ENCODE assay signal across 23 cellular contexts in the genomic region with DNA sequence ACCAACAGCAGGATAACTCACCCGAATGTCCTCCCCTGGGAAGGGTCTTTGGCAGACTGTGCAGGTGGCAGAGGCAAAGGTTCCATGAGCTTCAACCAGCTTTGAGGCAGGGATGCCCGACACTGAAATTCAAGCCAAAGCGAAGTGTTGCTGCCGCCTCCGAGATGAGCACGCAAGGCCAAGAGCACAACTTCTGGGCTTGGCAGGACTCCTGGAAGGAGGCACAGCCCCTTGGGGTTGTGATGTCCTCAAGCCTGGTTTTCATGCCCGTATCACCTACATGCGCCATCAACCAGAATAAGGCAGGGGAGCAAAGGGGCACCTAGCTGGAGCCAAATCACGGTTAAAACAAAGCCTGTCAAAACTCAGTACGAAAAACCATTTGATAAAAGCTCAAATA. TPM values are rescaled to one million over a fixed set of nuclear protein-coding genes. Genes with fewer than 3 reads are reported as not detected.
DNase-seq lines count a peak whose midpoint lies in the region; FAIRE-seq and TF ChIP-seq lines count a peak whose summit lies in the region.
"Had no signal": no experiment of that assay in that cellular context is flagged by ENCODE, and none has a peak within 500 bp of the region (broad histone marks: within the 10 kb centered on the region; RNA-seq: fewer than 3 reads in every experiment).

No MANE protein-coding gene starts in this region.

- intact Hi-C loops in kidney (cut with DNase I) = no loop called here
- intact Hi-C loops in ovary (cut with DNase I) = loop anchor here in 1 of 4 donors (10.0 kb wide), 1 partner anchor 74 kb away; the partner anchor contains the start of gene IFITM2
- intact Hi-C loops in CD4-positive, alpha-beta memory T cell (cut with micrococcal nuclease) = no loop called here

- peak; percentile 30 for DNase-seq in activated effector memory CD4-positive, alpha-beta T cell treated with anti-CD3 and anti-CD28 coated beads, Interleukin-2, amount 50 U/mL, for 16 hours
- DNase-seq in activated effector memory CD4-positive, alpha-beta T cell treated with Interleukin-2 at 50 U/mL for 16 hours = no peak
- peak; percentile 58 for DNase-seq in kidney
- no peak for DNase-seq in nephron progenitor cell
- DNase-seq in substantia nigra (lab: John Stamatoyannopoulos, UW) = no peak
- DNase-seq in ovary = no peak
- DNase-seq in CD4-positive, alpha-beta memory T cell = no peak
- DNase-seq: ACHN; BE2C; C1 segment of cervical spinal cord; Caco-2; CD4-positive, CD25-positive, alpha-beta regulatory T cell; DMS79; GDM1; HCEC 1CT had no signal

- H3K36me3 ChIP-seq in kidney (ENCODE audit: control insufficient read depth in 1 of 2, insufficient read depth in 2 of 2, low read length in 2 of 2) (peaks cover 5 to 9% of the 10 kb centered on the region in 2 donors), ovary (no peaks in the 10 kb centered on the region)
- no peaks in the 10 kb centered on the region for H3K36me3 ChIP-seq in CD4-positive, alpha-beta memory T cell (ENCODE audit: insufficient read depth, low read length)
- H3K36me3 ChIP-seq: BE2C had no signal

- no peaks in the 10 kb centered on the region for H3K27me3 ChIP-seq in ovary
- no peaks in the 10 kb centered on the region for H3K27me3 ChIP-seq in CD4-positive, alpha-beta memory T cell (ENCODE audit: insufficient read depth, low read length)
- H3K27me3 ChIP-seq: BE2C had no signal

- peaks cover 3 to 4% of the 10 kb centered on the region in 2 donors for H3K4me1 ChIP-seq in kidney (ENCODE audit: control insufficient read depth in 1 of 2, insufficient read depth in 1 of 2, low read depth in 1 of 2, low read length in 2 of 2)
- H3K4me1 ChIP-seq in ovary (ENCODE audit: insufficient read depth) = peaks cover 4% of the 10 kb centered on the region
- peaks cover 4% of the 10 kb centered on the region for H3K4me1 ChIP-seq in CD4-positive, alpha-beta memory T cell (ENCODE audit: insufficient read depth, low read length)
- H3K4me1 ChIP-seq: BE2C, Caco-2 had no signal

- FAIRE-seq in kidney (lab: Jason Lieb, UNC) = no peak
- FAIRE-seq: A204.1, D721Med, GM12892, GM18507, H54 had no signal

- H3K27me3 Mint-ChIP-seq in nephron progenitor cell (ENCODE audit: low read depth, poor library complexity) = no peaks in the 10 kb centered on the region
- no peaks in the 10 kb centered on the region for H3K27me3 Mint-ChIP-seq in CD4-positive, alpha-beta memory T cell
- H3K27me3 Mint-ChIP-seq: CD4-positive, CD25-positive, alpha-beta regulatory T cell had no signal

- POLR2A ChIA-PET in CD4-positive, alpha-beta memory T cell (lab: Charles Lee; ENCODE audit: partially characterized antibody) = no interaction called here

- CTCF ChIA-PET in CD4-positive, alpha-beta memory T cell (lab: Charles Lee; ENCODE audit: partially characterized antibody) = interaction anchor here (0.6 to 1.6 kb wide), 3 partner anchors 14 to 133 kb away, joined by 3 to 4 read pairs (median 3); no protein-coding TSS in a partner anchor

- TF ChIP-seq POLR2A in ovary (IDR thresholded peaks at IDR 0.05) = no peak

- H3K4me1 Mint-ChIP-seq in nephron progenitor cell = peaks cover 9% of the 10 kb centered on the region
- peaks cover 7 to 19% (median 12%) of the 10 kb centered on the region in 4 donors for H3K4me1 Mint-ChIP-seq in CD4-positive, alpha-beta memory T cell

- TF ChIP-seq CTCF in kidney (IDR thresholded peaks at IDR 0.05; ENCODE audit: borderline replicate concordance, extremely low read depth, insufficient read depth) = no peak
- TF ChIP-seq CTCF in nephron progenitor cell (IDR thresholded peaks at IDR 0.05) = no peak
- TF ChIP-seq CTCF in ovary (IDR thresholded peaks at IDR 0.05) = no peak

- H3K4me3 Mint-ChIP-seq in nephron progenitor cell = no peak overlapping the region
- no peak overlapping the region for H3K4me3 Mint-ChIP-seq in CD4-positive, alpha-beta memory T cell
- H3K4me3 Mint-ChIP-seq: GM23338 had no signal

- no peak overlapping the region for H3K9ac ChIP-seq in kidney (ENCODE audit: low read length in 2 of 2)

- no peaks in the 10 kb centered on the region for H3K9me3 ChIP-seq in kidney (ENCODE audit: control insufficient read depth in 1 of 2, low read length in 2 of 2)
- no peaks in the 10 kb centered on the region for H3K9me3 ChIP-seq in ovary
- H3K9me3 ChIP-seq in CD4-positive, alpha-beta memory T cell (ENCODE audit: control insufficient read depth in 1 of 2, low read length in 2 of 2) = no peaks in the 10 kb centered on the region
- H3K9me3 ChIP-seq: BE2C, Caco-2 had no signal

- H3K27ac Mint-ChIP-seq in nephron progenitor cell = peak overlapping the region; percentile 48
- H3K27ac Mint-ChIP-seq in CD4-positive, alpha-beta memory T cell = peak overlapping the region in 2 of 7 donors; percentile 41 to 63
- H3K27ac Mint-ChIP-seq: GM23338 had no signal

- peaks cover 33% of the 10 kb centered on the region for H3K36me3 Mint-ChIP-seq in nephron progenitor cell (ENCODE audit: low read depth)
- peaks cover 10 to 16% of the 10 kb centered on the region in 2 donors for H3K36me3 Mint-ChIP-seq in CD4-positive, alpha-beta memory T cell

- no peaks in the 10 kb centered on the region for H3K9me3 Mint-ChIP-seq in nephron progenitor cell
- H3K9me3 Mint-ChIP-seq in CD4-positive, alpha-beta memory T cell = no peaks in the 10 kb centered on the region
- H3K9me3 Mint-ChIP-seq: CD4-positive, CD25-positive, alpha-beta regulatory T cell; GM23338 had no signal

- H3K27ac ChIP-seq in kidney (ENCODE audit: low read depth in 2 of 2, low read length in 2 of 2) = no peak overlapping the region
- no peak overlapping the region for H3K27ac ChIP-seq in substantia nigra (ENCODE audit: low read depth, low read length, poor library complexity, severe bottlenecking)
- no peak overlapping the region for H3K27ac ChIP-seq in ovary
- H3K27ac ChIP-seq in CD4-positive, alpha-beta memory T cell (ENCODE audit: low read depth, low read length) = no peak overlapping the region

- H3K4me3 ChIP-seq in kidney (ENCODE audit: low read length in 2 of 2) (no peak overlapping the region), ovary (no peak overlapping the region)
- no peak overlapping the region for H3K4me3 ChIP-seq in CD4-positive, alpha-beta memory T cell (ENCODE audit: low read length in 2 of 2)
- H3K4me3 ChIP-seq: GM23338 had no signal

- WGBS in ovary, 3 donors = 91 to 95% (median 92%) methylated on average over 10 of the region's 10 CpGs

- TF ChIP-seq EP300 in ovary (IDR thresholded peaks at IDR 0.05) = no peak

RNA-seq across cellular contexts. Expression of gene SIRT3, which starts 5.7 kb away (rescaled TPM):
- total RNA-seq in kidney = 28.3 TPM
- 28.7 TPM for polyA plus RNA-seq in kidney (ENCODE audit: insufficient read depth, low read depth, low replicate concordance)
- 10 to 100 TPM; 11.1 to 24.4 (median 22.7) TPM for total RNA-seq in ovary
- 10 to 100 TPM; 17.4 to 21.5 TPM for polyA plus RNA-seq in ovary
- total RNA-seq in CD4-positive, alpha-beta memory T cell = 10 to 100 TPM; 26.5 to 30.7 TPM
- 10 to 100 TPM; 11.2 to 11.6 TPM for polyA plus RNA-seq in CD4-positive, alpha-beta memory T cell

RNA-seq across cellular contexts. Expression of gene PSMD13, which starts 6.3 kb away (rescaled TPM):
- 87.7 TPM for total RNA-seq in kidney
- 115 TPM for polyA plus RNA-seq in kidney (ENCODE audit: insufficient read depth, low read depth, low replicate concordance)
- 10 to 100 TPM; 66.2 to 80.1 (median 75.8) TPM for total RNA-seq in ovary
- polyA plus RNA-seq in ovary = 10 to 100 TPM; 74.9 to 88.9 TPM
- 100 to 1,000 TPM in 1 of 2 experiments, 10 to 100 TPM in 1; 99.9 to 107 TPM for total RNA-seq in CD4-positive, alpha-beta memory T cell
- 100 to 1,000 TPM; 179 to 247 TPM for polyA plus RNA-seq in CD4-positive, alpha-beta memory T cell

RNA-seq across cellular contexts. Expression of gene RIC8A, which starts 22.9 kb away (rescaled TPM):
- total RNA-seq in kidney (92.1 TPM), ovary (100 to 1,000 TPM in 1 of 7 donors, 10 to 100 TPM in 6; 53.4 to 119 (median 87.4) TPM)
- polyA plus RNA-seq in kidney (ENCODE audit: insufficient read depth, low read depth, low replicate concordance) (52.3 TPM), ovary (10 to 100 TPM; 33.6 to 56.4 TPM)
- total RNA-seq in CD4-positive, alpha-beta memory T cell = 100 to 1,000 TPM in 1 of 2 experiments, 10 to 100 TPM in 1; 96.7 to 111 TPM
- 100 to 1,000 TPM in 1 of 2 donors, 10 to 100 TPM in 1; 91.2 to 106 TPM for polyA plus RNA-seq in CD4-positive, alpha-beta memory T cell

RNA-seq across cellular contexts. Expression of gene BET1L, which starts 23.2 kb away (rescaled TPM):
- total RNA-seq in kidney (56.5 TPM), ovary (10 to 100 TPM; 24.6 to 76.6 (median 65.5) TPM)
- polyA plus RNA-seq in kidney (ENCODE audit: insufficient read depth, low read depth, low replicate concordance) (43.9 TPM), ovary (10 to 100 TPM; 38.9 to 51.6 TPM)
- total RNA-seq in CD4-positive, alpha-beta memory T cell = 100 to 1,000 TPM; 122 to 129 TPM
- 10 to 100 TPM; 61.9 to 64.5 TPM for polyA plus RNA-seq in CD4-positive, alpha-beta memory T cell

RNA-seq across cellular contexts. Expression of gene SCGB1C1, which starts 37.6 kb away (rescaled TPM):
- total RNA-seq in kidney (not detected), ovary (not detected)
- polyA plus RNA-seq in kidney (ENCODE audit: insufficient read depth, low read depth, low replicate concordance) (not detected), ovary (not detected)
- not detected for total RNA-seq in CD4-positive, alpha-beta memory T cell
- not detected for polyA plus RNA-seq in CD4-positive, alpha-beta memory T cell
- total RNA-seq: Caco-2; CD4-positive, CD25-positive, alpha-beta regulatory T cell; Daoy; GM23338; HT-29 had no signal
- polyA plus RNA-seq: CD4-positive, CD25-positive, alpha-beta regulatory T cell; GM23338 had no signal

Comparison
In these comparisons a context has a peak if more than half of its experiments do, and no peak if none do; other contexts are left out.
1. DNase-seq: peak in activated effector memory CD4-positive, alpha-beta T cell treated with anti-CD3 and anti-CD28 coated beads, Interleukin-2, amount 50 U/mL, for 16 hours (single experiment) and kidney (single experiment); none in activated effector memory CD4-positive, alpha-beta T cell treated with Interleukin-2 at 50 U/mL for 16 hours (single experiment), nephron progenitor cell (single experiment), substantia nigra (0 of 49), ovary (0 of 5) and CD4-positive, alpha-beta memory T cell (0 of 5).